8 cellular contexts compared by ENCODE assay signal in genomic region chr11:134050541-134051383, GRCh38. TPM values are rescaled to one million over a fixed set of nuclear protein-coding genes. Genes with fewer than 3 reads are reported as not detected.
DNase-seq lines count a peak whose midpoint lies in the region; ATAC-seq and TF ChIP-seq lines count a peak whose summit lies in the region.

No MANE protein-coding gene starts in this region.

- H3K36me3 ChIP-seq in BLaER1 (no peaks in the 10 kb centered on the region), mucosa of descending colon (ENCODE audit: low read depth) (no peaks in the 10 kb centered on the region)

- no peak overlapping the region for H3K9ac ChIP-seq in BLaER1

- peak overlapping the region; percentile 62 for H3K4me3 Mint-ChIP-seq in activated CD4-positive, alpha-beta memory T cell treated with anti-CD3 and anti-CD28 coated beads, Interleukin-2, amount 10 ng/mL, durations not matched to agents 7 days and 5 days
- H3K4me3 Mint-ChIP-seq in effector memory CD8-positive, alpha-beta T cell: no peak overlapping the region

- no peaks in the 10 kb centered on the region for H4K20me1 ChIP-seq in BLaER1

- H3K9me3 ChIP-seq in BLaER1 (no peaks in the 10 kb centered on the region), mucosa of descending colon (no peaks in the 10 kb centered on the region)

- peaks cover 6% of the 10 kb centered on the region for H3K4me1 Mint-ChIP-seq in activated CD4-positive, alpha-beta memory T cell treated with anti-CD3 and anti-CD28 coated beads, Interleukin-2, amount 10 ng/mL, durations not matched to agents 7 days and 5 days
- H3K4me1 Mint-ChIP-seq in effector memory CD8-positive, alpha-beta T cell (ENCODE audit: low read depth in 2 of 2): peaks cover 0 to 4% of the 10 kb centered on the region in 2 donors

- CTCF ChIA-PET in activated CD4-positive, alpha-beta memory T cell treated with anti-CD3 and anti-CD28 coated beads, Interleukin-2, amount 10 ng/mL, durations not matched to agents 7 days and 5 days (lab: Charles Lee): interaction anchor here (0.6 to 4.5 kb wide), 45 partner anchors 9 to 199 kb away, joined by 3 to 48 read pairs (median 6); partner anchors contain the start of gene JAM3

- H3K9me3 Mint-ChIP-seq in activated CD4-positive, alpha-beta memory T cell treated with anti-CD3 and anti-CD28 coated beads, Interleukin-2, amount 10 ng/mL, durations not matched to agents 7 days and 5 days: no peaks in the 10 kb centered on the region
- H3K9me3 Mint-ChIP-seq in effector memory CD8-positive, alpha-beta T cell: no peaks in the 10 kb centered on the region

- peak overlapping the region; percentile 65 for H3K4me2 ChIP-seq in BLaER1

- TF ChIP-seq CTCF in mucosa of descending colon (IDR thresholded peaks at IDR 0.05): peak; percentile 75

- H3K36me3 Mint-ChIP-seq in activated CD4-positive, alpha-beta memory T cell treated with anti-CD3 and anti-CD28 coated beads, Interleukin-2, amount 10 ng/mL, durations not matched to agents 7 days and 5 days (ENCODE audit: low read depth): no peaks in the 10 kb centered on the region
- H3K36me3 Mint-ChIP-seq in effector memory CD8-positive, alpha-beta T cell (ENCODE audit: insufficient read depth): peaks cover 9% of the 10 kb centered on the region

- H3K27ac ChIP-seq in BLaER1: no peak overlapping the region

- H3K27me3 ChIP-seq in BLaER1: no peaks in the 10 kb centered on the region

- intact Hi-C loops in mucosa of descending colon (cut with DNase I, micrococcal nuclease): loop anchor here (5.0 kb wide), 1 partner anchor 87 kb away; no protein-coding TSS in a partner anchor

- H3K4me1 ChIP-seq in BLaER1 (peaks cover 24% of the 10 kb centered on the region), mucosa of descending colon (ENCODE audit: low read depth) (peaks cover 4% of the 10 kb centered on the region)

- H3K4me3 ChIP-seq in BLaER1 (no peak overlapping the region), mucosa of descending colon (no peak overlapping the region)

- ATAC-seq in HG03432 (IDR thresholded peaks at IDR 0.05; ENCODE audit: unreplicated experiment) (peak; percentile 93), mucosa of descending colon (peak; percentile 96)
- ATAC-seq in effector memory CD8-positive, alpha-beta T cell (replicated peaks): peak; percentile 98

- DNase-seq in GM19240 (ENCODE audit: insufficient read length, low spot score) (peak; percentile 74), NCI-H69 (lab: John Stamatoyannopoulos, UW) (peak; percentile 72), mucosa of descending colon (peak; percentile 88 to 92 (median 91))
- DNase-seq in activated CD4-positive, alpha-beta memory T cell treated with anti-CD3 and anti-CD28 coated beads, Interleukin-2, amount 10 ng/mL, durations not matched to agents 7 days and 5 days: peak; percentile 76
- DNase-seq in effector memory CD8-positive, alpha-beta T cell: peak; percentile 66 to 73 (median 70)
- DNase-seq in stimulated activated CD8-positive, alpha-beta memory T cell treated with anti-CD3 and anti-CD28 coated beads, Interleukin-4, amount 100 ng/mL, for 24 hours (ENCODE audit: low read depth): peak; percentile 65

- H3K27ac Mint-ChIP-seq in activated CD4-positive, alpha-beta memory T cell treated with anti-CD3 and anti-CD28 coated beads, Interleukin-2, amount 10 ng/mL, durations not matched to agents 7 days and 5 days: peak overlapping the region; percentile 65
- H3K27ac Mint-ChIP-seq in effector memory CD8-positive, alpha-beta T cell: no peak overlapping the region

- POLR2A ChIA-PET in activated CD4-positive, alpha-beta memory T cell treated with anti-CD3 and anti-CD28 coated beads, Interleukin-2, amount 10 ng/mL, durations not matched to agents 7 days and 5 days (lab: Charles Lee): interaction anchor here (0.6 to 1.9 kb wide), 5 partner anchors 14 to 193 kb away, joined by 3 to 6 read pairs (median 3); no protein-coding TSS in a partner anchor

- peaks cover 19% of the 10 kb centered on the region for H3K27me3 Mint-ChIP-seq in activated CD4-positive, alpha-beta memory T cell treated with anti-CD3 and anti-CD28 coated beads, Interleukin-2, amount 10 ng/mL, durations not matched to agents 7 days and 5 days
- peaks cover 56 to 77% of the 10 kb centered on the region in 2 donors for H3K27me3 Mint-ChIP-seq in effector memory CD8-positive, alpha-beta T cell

RNA-seq across cellular contexts. Expression of gene JAM3, which starts 18.1 kb away (rescaled TPM):
- 1 to 10 TPM; 4.5 to 5.1 TPM for total RNA-seq in activated CD4-positive, alpha-beta memory T cell treated with anti-CD3 and anti-CD28 coated beads, Interleukin-2, amount 10 ng/mL, durations not matched to agents 7 days and 5 days
- total RNA-seq in mucosa of descending colon: 10 to 100 TPM in 1 of 3 donors, 1 to 10 TPM in 2; 5.4 to 62.7 (median 5.5) TPM
